20 cellular contexts compared by ENCODE assay signal in genomic region chr14:102925646-102926045, GRCh38. TPM values are rescaled to one million over a fixed set of nuclear protein-coding genes. Genes with fewer than 3 reads are reported as not detected.
"Had no signal": no experiment of that assay in that cellular context is flagged by ENCODE, and none has a peak within 500 bp of the region (broad histone marks: within the 10 kb centered on the region; RNA-seq: fewer than 3 reads in every experiment).

No MANE protein-coding gene starts in this region.

- H3K27ac Mint-ChIP-seq: stimulated activated naive B cell treated with anti-CD40 and anti-IgM and Interleukin-4, amounts not matched to agents 10 μg/mL and 1 μg/mL and 100 μg/mL, for 72 hours had no signal

- H3K4me1 Mint-ChIP-seq: central memory CD8-positive, alpha-beta T cell had no signal

- DNase-seq: cortex of kidney; effector memory CD4-positive, alpha-beta T cell; esophagus squamous epithelium; foreskin fibroblast; head of caudate nucleus; kidney glomerular epithelial cell; naive thymus-derived CD8-positive, alpha-beta T cell; nucleus accumbens; psoas muscle; sigmoid colon; stimulated activated CD4-positive, alpha-beta T cell treated with anti-CD3 and anti-CD28 coated beads, Interleukin-2, amount 100 ng/mL, for 24 hours; stimulated activated CD4-positive, alpha-beta T cell treated with anti-CD3 and anti-CD28 coated beads, Interleukin-4, amount 100 ng/mL, for 4 hours; stimulated activated naive B cell treated with anti-CD40 and anti-IgM and Interleukin-4, amounts not matched to agents 10 μg/mL and 1 μg/mL and 100 μg/mL, for 72 hours; stomach; uterus had no signal

- H3K4me3 ChIP-seq: esophagus squamous epithelium, hepatocyte, mucosa of descending colon, psoas muscle, sigmoid colon, skin epidermis, stomach, upper lobe of left lung, uterus had no signal

- H3K36me3 ChIP-seq: sigmoid colon, stomach, upper lobe of left lung, uterus had no signal

- H3K4me2 ChIP-seq: hepatocyte had no signal

- H2AFZ ChIP-seq: hepatocyte had no signal

- H3K9me3 ChIP-seq: esophagus squamous epithelium, mucosa of descending colon, psoas muscle, sigmoid colon, stomach, upper lobe of left lung, uterus had no signal

- H3K9me3 Mint-ChIP-seq: central memory CD8-positive, alpha-beta T cell; naive thymus-derived CD8-positive, alpha-beta T cell; stimulated activated naive B cell treated with anti-CD40 and anti-IgM and Interleukin-4, amounts not matched to agents 10 μg/mL and 1 μg/mL and 100 μg/mL, for 72 hours had no signal

- H3K4me3 Mint-ChIP-seq: central memory CD8-positive, alpha-beta T cell; stimulated activated naive B cell treated with anti-CD40 and anti-IgM and Interleukin-4, amounts not matched to agents 10 μg/mL and 1 μg/mL and 100 μg/mL, for 72 hours had no signal

- H3K27ac ChIP-seq: esophagus squamous epithelium, hepatocyte, psoas muscle, sigmoid colon, skin epidermis, stomach, upper lobe of left lung, uterus had no signal

- ATAC-seq: mucosa of descending colon; naive thymus-derived CD8-positive, alpha-beta T cell; psoas muscle; stimulated activated naive B cell treated with anti-CD40 and anti-IgM and Interleukin-4, amounts not matched to agents 10 μg/mL and 1 μg/mL and 100 μg/mL, for 72 hours had no signal

- H3K36me3 Mint-ChIP-seq: naive thymus-derived CD8-positive, alpha-beta T cell; stimulated activated naive B cell treated with anti-CD40 and anti-IgM and Interleukin-4, amounts not matched to agents 10 μg/mL and 1 μg/mL and 100 μg/mL, for 72 hours had no signal

RNA-seq across cellular contexts. Expression of gene AMN, which starts 3.2 kb away (rescaled TPM):
- total RNA-seq: psoas muscle, sigmoid colon had no signal
